In genomic region chr19:35828694-35829301, GRCh38 we compare ENCODE assay signal across 9 cellular contexts.
DNase-seq lines count a peak whose midpoint lies in the region; ATAC-seq lines count a peak whose summit lies in the region.
"Had no signal": no experiment of that assay in that cellular context is flagged by ENCODE, and none has a peak within 500 bp of the region (broad histone marks: within the 10 kb centered on the region; RNA-seq: fewer than 3 reads in every experiment).

No MANE protein-coding gene starts in this region.

- no peak for ATAC-seq in activated naive CD8-positive, alpha-beta T cell treated with anti-CD3 and anti-CD28 coated beads, Interleukin-2, amount 50 U/mL, for 24 hours
- ATAC-seq in GM21786 (IDR thresholded peaks at IDR 0.05; ENCODE audit: unreplicated experiment): no peak

- H3K27ac Mint-ChIP-seq in activated naive CD8-positive, alpha-beta T cell treated with anti-CD3 and anti-CD28 coated beads, Interleukin-2, amount 50 U/mL, for 24 hours: no peak overlapping the region
- H3K27ac Mint-ChIP-seq: dendritic cell treated with granulocyte-macrophage colony-stimulating factor and Interleukin-4, amounts not matched to agents 40 ng/mL and 50 ng/mL, for 4 days had no signal

- no peak overlapping the region for H3K4me3 Mint-ChIP-seq in activated naive CD8-positive, alpha-beta T cell treated with anti-CD3 and anti-CD28 coated beads, Interleukin-2, amount 50 U/mL, for 24 hours
- H3K4me3 Mint-ChIP-seq: dendritic cell treated with granulocyte-macrophage colony-stimulating factor and Interleukin-4, amounts not matched to agents 40 ng/mL and 50 ng/mL, for 4 days had no signal

- peaks cover 33% of the 10 kb centered on the region for H3K27me3 Mint-ChIP-seq in activated naive CD8-positive, alpha-beta T cell treated with anti-CD3 and anti-CD28 coated beads, Interleukin-2, amount 50 U/mL, for 24 hours

- DNase-seq in GM04504 (ENCODE audit: low read depth) (peak; percentile 27), RKO (ENCODE audit: low spot score) (peak; percentile 59), iPS DF 4.7 (ENCODE audit: extremely low read depth, low spot score) (peak; percentile 46), NCI-H345 (lab: John Stamatoyannopoulos, UW) (no peak), NCI-H510A treated with DMSO at 0.1 percent for 48 hours (lab: John Stamatoyannopoulos, UW) (no peak)
- peak; percentile 56 for DNase-seq in activated naive CD8-positive, alpha-beta T cell treated with anti-CD3 and anti-CD28 coated beads, Interleukin-2, amount 50 U/mL, for 24 hours
- peak; percentile 38 for DNase-seq in stimulated activated CD4-positive, alpha-beta T cell treated with anti-CD3 and anti-CD28 coated beads, Interleukin-1b, Interleukin-23, amount 100 ng/mL, for 48 hours

- H3K36me3 Mint-ChIP-seq in activated naive CD8-positive, alpha-beta T cell treated with anti-CD3 and anti-CD28 coated beads, Interleukin-2, amount 50 U/mL, for 24 hours (ENCODE audit: low read depth): no peaks in the 10 kb centered on the region

- H3K4me1 Mint-ChIP-seq in activated naive CD8-positive, alpha-beta T cell treated with anti-CD3 and anti-CD28 coated beads, Interleukin-2, amount 50 U/mL, for 24 hours: no peaks in the 10 kb centered on the region

- no peaks in the 10 kb centered on the region for H3K9me3 Mint-ChIP-seq in activated naive CD8-positive, alpha-beta T cell treated with anti-CD3 and anti-CD28 coated beads, Interleukin-2, amount 50 U/mL, for 24 hours
- H3K9me3 Mint-ChIP-seq: dendritic cell treated with granulocyte-macrophage colony-stimulating factor and Interleukin-4, amounts not matched to agents 40 ng/mL and 50 ng/mL, for 4 days had no signal

Comparison
In these comparisons a context has a peak if more than half of its experiments do, and no peak if none do; other contexts are left out.
1. DNase-seq: peak in GM04504 (single experiment), RKO (single experiment), activated naive CD8-positive, alpha-beta T cell treated with anti-CD3 and anti-CD28 coated beads, Interleukin-2, amount 50 U/mL, for 24 hours (single experiment), iPS DF 4.7 (single experiment) and stimulated activated CD4-positive, alpha-beta T cell treated with anti-CD3 and anti-CD28 coated beads, Interleukin-1b, Interleukin-23, amount 100 ng/mL, for 48 hours (single experiment); none in NCI-H345 (single experiment) and NCI-H510A treated with DMSO at 0.1 percent for 48 hours (single experiment).